Comparison of ENCODE assay signal across 8 cellular contexts in genomic region chr16:15025234-15025951, GRCh38. TPM values are rescaled to one million over a fixed set of nuclear protein-coding genes. Genes with fewer than 3 reads are reported as not detected.
DNase-seq lines count a peak whose midpoint lies in the region; ATAC-seq and TF ChIP-seq lines count a peak whose summit lies in the region.
"Not testable (repeated sequence)": the region's sequence is repeated elsewhere in the genome, so short reads cannot be mapped to it uniquely, and the experiment has no call there.

No MANE protein-coding gene starts in this region.

- not testable (repeated sequence) for TF ChIP-seq CTCF in IMR-90 (conservative IDR thresholded peaks at IDR 0.05; ENCODE audit: low read depth, low read length); WTC11 (IDR thresholded peaks at IDR 0.05); colonic mucosa (IDR thresholded peaks at IDR 0.05); liver (IDR thresholded peaks at IDR 0.05; ENCODE audit: low read depth, low read length, missing input control); transverse colon (IDR thresholded peaks at IDR 0.05)

- not testable (repeated sequence) for H3K27me3 ChIP-seq in CD4-positive, CD25-positive, alpha-beta regulatory T cell (ENCODE audit: control insufficient read depth, insufficient read depth, low read length); IMR-90 (ENCODE audit: control insufficient read depth, insufficient read depth, low read length); colonic mucosa; liver (ENCODE audit: control insufficient read depth in 4 of 4, insufficient read depth in 4 of 4, low read length in 3 of 4); transverse colon

- H2BK15ac ChIP-seq in IMR-90 (ENCODE audit: low read depth, low read length) = peak overlapping the region; percentile 14; the same call in 1 of the 3 replicates

- H2AFZ ChIP-seq in IMR-90 (replicated peaks; ENCODE audit: low read length, poor library complexity) = not testable (repeated sequence)

- H3K4me2 ChIP-seq in IMR-90 (ENCODE audit: low read depth, low read length) = not testable (repeated sequence)

- H4K91ac ChIP-seq in IMR-90 (ENCODE audit: insufficient read depth, low read depth, low read length) = not testable (repeated sequence)

- H3K4me3 ChIP-seq in CD4-positive, CD25-positive, alpha-beta regulatory T cell (ENCODE audit: low read depth, low read length); IMR-90 (ENCODE audit: insufficient read depth, low read depth, low read length); colonic mucosa; liver (ENCODE audit: low read depth in 1 of 3, low read length in 3 of 3); transverse colon: not testable (repeated sequence)

- peak overlapping the region; percentile 26 for H2BK5ac ChIP-seq in IMR-90 (ENCODE audit: low read depth, low read length, poor library complexity, severe bottlenecking)

- not testable (repeated sequence) for H3K18ac ChIP-seq in IMR-90 (ENCODE audit: low read depth, low read length)

- in situ Hi-C loops in IMR-90 (cut with MboI; ENCODE audit: low sequenced_read_pairs); transverse colon (cut with MboI; ENCODE audit: low pct_ligation_motif_present in 1 of 4, low pct_unique_long_range_greater_than_20kb in 1 of 4, low sequenced_read_pairs in 3 of 4): not testable (repeated sequence)

- peaks cover 0 to 20% (median 7%) of the 10 kb centered on the region in 4 donors for H3K4me1 Mint-ChIP-seq in CD4-positive, CD25-positive, alpha-beta regulatory T cell
- H3K4me1 Mint-ChIP-seq in WTC11 = peaks cover 15% of the 10 kb centered on the region

- H3K27ac Mint-ChIP-seq in CD4-positive, CD25-positive, alpha-beta regulatory T cell = peak overlapping the region in 2 of 3 donors; percentile 49 to 66
- peak overlapping the region; percentile 57; the same call in 1 of the 2 replicates for H3K27ac Mint-ChIP-seq in WTC11

- H3K4ac ChIP-seq in IMR-90 (ENCODE audit: low read depth, low read length) = 0 out of 2 replicates have a peak overlapping the region, but pooled peaks have one; percentile 67

- not testable (repeated sequence) for H3K9me1 ChIP-seq in IMR-90 (ENCODE audit: insufficient read depth, low read length)

- dilution Hi-C loops in IMR-90 (cut with HindIII; ENCODE audit: low sequenced_read_pairs, unreplicated experiment) = not testable (repeated sequence)

- not testable (repeated sequence) for TF ChIP-seq POLR2A in IMR-90 (IDR thresholded peaks at IDR 0.05; ENCODE audit: low read depth, low read length); transverse colon (IDR thresholded peaks at IDR 0.05)

- not testable (repeated sequence) for DNase-seq in CD4-positive, CD25-positive, alpha-beta regulatory T cell; WTC11 (ENCODE audit: low spot score); colonic mucosa; transverse colon
- DNase-seq in IMR-90 (peak; percentile 70), foreskin melanocyte (peak; percentile 82), renal cortical epithelial cell (ENCODE audit: low read depth) (peak; percentile 50)

- 84% methylated on average over 5 of the region's 14 CpGs; no CpG with 5 or more reads in 1 of the 2 experiments for WGBS in IMR-90 (ENCODE audit: extremely low coverage in 2 of 2, insufficient read length in 1 of 2), 2 experiments
- 87% methylated on average over 14 of the region's 14 CpGs for WGBS in liver
- WGBS in transverse colon (ENCODE audit: low coverage in 1 of 2), 2 donors = 66 to 80% methylated on average over 13 to 14 of the region's 14 CpGs

- H4K8ac ChIP-seq in IMR-90 (ENCODE audit: low read depth in 2 of 2, low read length in 2 of 2) = not testable (repeated sequence)

- peaks cover 14 to 68% of the 10 kb centered on the region in 2 experiments for H3K79me1 ChIP-seq in IMR-90 (ENCODE audit: low read depth in 1 of 2, low read length in 2 of 2)

- not testable (repeated sequence) for H3K56ac ChIP-seq in IMR-90 (ENCODE audit: extremely low read depth, insufficient read depth, low read length)

- H3K4me3 Mint-ChIP-seq in CD4-positive, CD25-positive, alpha-beta regulatory T cell = peak overlapping the region in 1 of 4 donors; percentile 7
- H3K4me3 Mint-ChIP-seq in WTC11 = not testable (repeated sequence)

- not testable (repeated sequence) for H2BK120ac ChIP-seq in IMR-90 (ENCODE audit: low read depth, low read length)

- H4K20me1 ChIP-seq in IMR-90 (ENCODE audit: insufficient read depth, low read length) = peaks cover 59% of the 10 kb centered on the region

- peak overlapping the region; percentile 76; the same call in 1 of the 2 replicates for H3K23ac ChIP-seq in IMR-90 (ENCODE audit: low read depth, low read length)

- H3K27me3 Mint-ChIP-seq in CD4-positive, CD25-positive, alpha-beta regulatory T cell; WTC11 (ENCODE audit: low read depth): not testable (repeated sequence)

- CTCF ChIA-PET in IMR-90 (lab: Yijun Ruan, JAX); WTC11 (lab: Charles Lee): not testable (repeated sequence)

- not testable (repeated sequence) for H2BK20ac ChIP-seq in IMR-90 (ENCODE audit: low read depth, low read length)

- H3K9ac ChIP-seq in IMR-90 (ENCODE audit: low read depth, low read length); colonic mucosa (ENCODE audit: low read depth in 2 of 2, low read length in 2 of 2); liver (ENCODE audit: low read depth in 1 of 2, low read length in 2 of 2): not testable (repeated sequence)

- not testable (repeated sequence) for H3K27ac ChIP-seq in CD4-positive, CD25-positive, alpha-beta regulatory T cell (ENCODE audit: insufficient read depth, low read length, poor library complexity, severe bottlenecking); IMR-90 (ENCODE audit: insufficient read depth, low read length)
- H3K27ac ChIP-seq in colonic mucosa (peak overlapping the region; percentile 37), liver (ENCODE audit: low read depth in 1 of 2, low read length in 2 of 2) (peak overlapping the region in 1 of 2 donors; percentile 4), transverse colon (peak overlapping the region; percentile 46 to 74 (median 66))

- intact Hi-C loops in IMR-90 (cut with micrococcal nuclease); colonic mucosa (cut with DNase I); transverse colon (cut with DNase I; ENCODE audit: low total_unique reads): not testable (repeated sequence)

- TF ChIP-seq EP300 in transverse colon (IDR thresholded peaks at IDR 0.05; ENCODE audit: low read depth) = not testable (repeated sequence)

- not testable (repeated sequence) for H3K9me3 Mint-ChIP-seq in CD4-positive, CD25-positive, alpha-beta regulatory T cell; WTC11

- POLR2A ChIA-PET in IMR-90 (lab: Charles Lee; ENCODE audit: unreplicated experiment); WTC11 (lab: Charles Lee): not testable (repeated sequence)

- H4K5ac ChIP-seq in IMR-90 (ENCODE audit: low read depth, low read length) = not testable (repeated sequence)

- not testable (repeated sequence) for H3K9me3 ChIP-seq in CD4-positive, CD25-positive, alpha-beta regulatory T cell (ENCODE audit: control insufficient read depth in 2 of 2, low read length in 2 of 2); IMR-90 (ENCODE audit: control insufficient read depth, insufficient read depth, low read length); colonic mucosa; liver (ENCODE audit: control insufficient read depth in 4 of 4, low read length in 3 of 4); transverse colon

- peaks cover 30% of the 10 kb centered on the region for H3K36me3 ChIP-seq in CD4-positive, CD25-positive, alpha-beta regulatory T cell (ENCODE audit: control insufficient read depth, insufficient read depth, low read length)
- H3K36me3 ChIP-seq in IMR-90 (ENCODE audit: control insufficient read depth, insufficient read depth, low read length) = peaks cover 36% of the 10 kb centered on the region
- H3K36me3 ChIP-seq in colonic mucosa = peaks cover 11% of the 10 kb centered on the region
- H3K36me3 ChIP-seq in liver (ENCODE audit: control insufficient read depth in 4 of 4, insufficient read depth in 3 of 4, low read depth in 1 of 4, low read length in 3 of 4) = peaks cover 5 to 50% (median 32%) of the 10 kb centered on the region in 4 donors
- peaks cover 0 to 26% (median 11%) of the 10 kb centered on the region in 4 donors for H3K36me3 ChIP-seq in transverse colon

- peak overlapping the region; percentile 93; the same call in 1 of the 2 replicates for H2AK5ac ChIP-seq in IMR-90 (ENCODE audit: low read depth, low read length)

- H3K14ac ChIP-seq in IMR-90 (replicated peaks; ENCODE audit: low read depth, low read length) = 0 out of 2 replicates have a peak overlapping the region, but pooled peaks have one; percentile 38

- not testable (repeated sequence) for ATAC-seq in CD4-positive, CD25-positive, alpha-beta regulatory T cell (ENCODE audit: low read depth in 2 of 2); WTC11
- peak; percentile 82 for ATAC-seq in IMR-90 (ENCODE audit: low read depth)

- H3K36me3 Mint-ChIP-seq in CD4-positive, CD25-positive, alpha-beta regulatory T cell = peaks cover 44% of the 10 kb centered on the region
- H3K36me3 Mint-ChIP-seq in WTC11 = peaks cover 37% of the 10 kb centered on the region

- BruUV-seq in IMR-90 (replicated peaks; lab: Mats Ljungman, UMichigan) = not testable (repeated sequence)

- H2AK9ac ChIP-seq in IMR-90 (replicated peaks; ENCODE audit: low read depth, low read length, poor library complexity) = not testable (repeated sequence)

- not testable (repeated sequence) for TF ChIP-seq RAD21 in IMR-90 (IDR thresholded peaks at IDR 0.05; ENCODE audit: low read length); liver (IDR thresholded peaks at IDR 0.05)

- H3K4me1 ChIP-seq in CD4-positive, CD25-positive, alpha-beta regulatory T cell (ENCODE audit: control insufficient read depth, insufficient read depth, low read length, poor library complexity, severe bottlenecking); colonic mucosa; liver (ENCODE audit: control insufficient read depth in 4 of 4, insufficient read depth in 4 of 4, low read length in 3 of 4): not testable (repeated sequence)
- H3K4me1 ChIP-seq in IMR-90 (ENCODE audit: control insufficient read depth, insufficient read depth, low read length) (peaks cover 11% of the 10 kb centered on the region), transverse colon (peaks cover 0 to 12% (median 1%) of the 10 kb centered on the region in 4 donors)

RNA-seq across cellular contexts. Expression of gene NTAN1, which starts 30.5 kb away (rescaled TPM):
- 46.8 TPM for total RNA-seq in CD4-positive, CD25-positive, alpha-beta regulatory T cell
- polyA plus RNA-seq in CD4-positive, CD25-positive, alpha-beta regulatory T cell = 100 to 1,000 TPM in 2 of 4 donors, 10 to 100 TPM in 2; 75.4 to 115 (median 96.7) TPM
- 54.4 and 66.3 TPM in 2 replicates for total RNA-seq in IMR-90 (2012; rRNA removed)
- 50.5 and 50.6 TPM in 2 replicates for polyA plus RNA-seq in IMR-90 (2012; rRNA removed)
- polyA plus RNA-seq in IMR-90 (2012; cell fraction: cytosol; rRNA removed) = 30.1 and 38.4 TPM in 2 replicates
- 14.5 and 32.8 TPM in 2 replicates for polyA plus RNA-seq in IMR-90 (2012; cell fraction: nucleus; rRNA removed; ENCODE audit: low replicate concordance)
- 33.8 to 39.6 TPM (median 38.0 TPM) in 3 replicates for total RNA-seq in WTC11 (2021)
- 10 to 100 TPM; 24.2 to 28.4 TPM for total RNA-seq in colonic mucosa
- 10 to 100 TPM; 31.4 to 43.9 TPM for total RNA-seq in liver
- 10 to 100 TPM; 14.0 to 37.1 TPM for polyA plus RNA-seq in liver
- 53.7 and 73.5 TPM in 2 replicates for total RNA-seq in renal cortical epithelial cell
- 10 to 100 TPM; 44.4 to 76.7 (median 51.0) TPM for total RNA-seq in transverse colon

RNA-seq across cellular contexts. Expression of gene PDXDC1, which starts 50.6 kb away (rescaled TPM):
- total RNA-seq in CD4-positive, CD25-positive, alpha-beta regulatory T cell = 91.2 TPM
- 10 to 100 TPM; 27.4 to 31.7 (median 28.8) TPM for polyA plus RNA-seq in CD4-positive, CD25-positive, alpha-beta regulatory T cell
- total RNA-seq in IMR-90 (2012; rRNA removed) = 107 and 117 TPM in 2 replicates
- polyA plus RNA-seq in IMR-90 (2012; rRNA removed) = 55.2 and 68.7 TPM in 2 replicates
- polyA plus RNA-seq in IMR-90 (2012; cell fraction: cytosol; rRNA removed) = 28.4 and 31.5 TPM in 2 replicates
- polyA plus RNA-seq in IMR-90 (2012; cell fraction: nucleus; rRNA removed; ENCODE audit: low replicate concordance) = 64.2 and 200 TPM in 2 replicates
- 106 to 108 TPM (median 107 TPM) in 3 replicates for total RNA-seq in WTC11 (2021)
- total RNA-seq in colonic mucosa = 100 to 1,000 TPM; 253 to 267 TPM
- 100 to 1,000 TPM in 1 of 2 donors, 10 to 100 TPM in 1; 44.7 to 165 TPM for total RNA-seq in liver
- polyA plus RNA-seq in liver = 10 to 100 TPM; 52.4 to 63.7 TPM
- 76.1 and 90.2 TPM in 2 replicates for total RNA-seq in renal cortical epithelial cell
- 100 to 1,000 TPM in 3 of 4 donors, 10 to 100 TPM in 1; 95.8 to 162 (median 133) TPM for total RNA-seq in transverse colon
